Comparison of ENCODE assay signal across 28 cellular contexts in the genomic region with DNA sequence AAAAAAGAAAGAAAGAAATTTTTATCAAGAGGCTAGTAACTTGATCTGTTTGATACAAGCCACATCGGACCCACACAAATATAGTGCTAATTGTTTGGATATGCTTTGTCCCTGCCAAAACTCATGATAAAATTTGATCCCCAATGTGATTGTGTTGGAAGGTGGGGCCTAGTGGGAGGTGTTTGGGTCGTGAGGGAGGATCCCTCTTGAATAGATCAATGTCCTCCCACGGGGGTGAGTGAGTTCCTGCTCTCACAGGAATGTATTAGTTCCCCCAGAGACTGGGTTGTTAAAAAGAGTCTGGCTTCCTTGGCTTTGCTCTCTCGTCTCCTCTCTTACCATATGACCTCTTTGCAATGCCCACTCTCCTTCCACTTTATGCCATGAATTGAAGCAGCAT.
"Had no signal": no experiment of that assay in that cellular context is flagged by ENCODE, and none has a peak within 500 bp of the region (broad histone marks: within the 10 kb centered on the region; RNA-seq: fewer than 3 reads in every experiment).

No MANE protein-coding gene starts in this region.

- H3K4me3 ChIP-seq: adrenal gland, ascending aorta, body of pancreas, breast epithelium, cardiac muscle cell had no signal

- H3K4me1 ChIP-seq: adrenal gland, ascending aorta, body of pancreas, breast epithelium had no signal

- DNase-seq: activated effector memory CD4-positive, alpha-beta T cell treated with anti-CD3 and anti-CD28 coated beads, Interleukin-2, amount 50 U/mL, for 16 hours; activated effector memory CD4-positive, alpha-beta T cell treated with Interleukin-2 at 50 U/mL for 16 hours; activated gamma-delta T cell; activated gamma-delta T cell treated with Interleukin-2 at 50 U/mL for 16 hours; activated naive CD4-positive, alpha-beta T cell; activated naive CD4-positive, alpha-beta T cell treated with anti-CD3 and anti-CD28 coated beads for 36 hours; activated naive CD4-positive, alpha-beta T cell treated with anti-CD3 and anti-CD28 coated beads, Interleukin-2, amount 10 ng/mL, durations not matched to agents 7 days and 5 days; activated naive CD4-positive, alpha-beta T cell treated with anti-CD3 and anti-CD28 coated beads, Interleukin-2, amount 50 U/mL, for 16 hours; activated naive CD4-positive, alpha-beta T cell treated with Interleukin-2 at 50 U/mL for 16 hours; activated naive CD8-positive, alpha-beta T cell treated with anti-CD3 and anti-CD28 coated beads for 36 hours; activated naive CD8-positive, alpha-beta T cell treated with anti-CD3 and anti-CD28 coated beads, Interleukin-2, amount 10 ng/mL, durations not matched to agents 7 days and 5 days; activated naive CD8-positive, alpha-beta T cell treated with anti-CD3 and anti-CD28 coated beads, Interleukin-2, amount 50 U/mL, for 24 hours; activated T-cell treated with anti-CD3 and anti-CD28 coated beads, Interleukin-2, amount 50 U/mL, for 24 hours; activated T-cell treated with anti-CD3 and anti-CD28 coated beads, Interleukin-2, amount 50 U/mL, for 4 hours; activated T-cell treated with anti-CD3 and anti-CD28 coated beads, Interleukin-2, amount 50 U/mL, for 48 hours; activated T-cell treated with anti-CD3 and anti-CD28 coated beads, Interleukin-2, amount 50 U/mL, for 72 hours; adrenal gland; amniotic stem cell; amygdala; anterior cingulate cortex; aorta; body of pancreas; brain microvascular endothelial cell; central memory CD4-positive, alpha-beta T cell; cerebellar nuclear complex had no signal

- H3K27ac ChIP-seq: adrenal gland, ascending aorta, body of pancreas, brain microvascular endothelial cell, breast epithelium, cardiac muscle cell had no signal

- H3K36me3 ChIP-seq: adrenal gland, ascending aorta, brain microvascular endothelial cell, breast epithelium, cardiac muscle cell had no signal

- H3K27me3 ChIP-seq: ascending aorta, body of pancreas, brain microvascular endothelial cell had no signal

- H3K9me3 ChIP-seq: adrenal gland, ascending aorta, body of pancreas, breast epithelium had no signal
